Comparison of ENCODE assay signal across 1 cellular context in the genomic region with DNA sequence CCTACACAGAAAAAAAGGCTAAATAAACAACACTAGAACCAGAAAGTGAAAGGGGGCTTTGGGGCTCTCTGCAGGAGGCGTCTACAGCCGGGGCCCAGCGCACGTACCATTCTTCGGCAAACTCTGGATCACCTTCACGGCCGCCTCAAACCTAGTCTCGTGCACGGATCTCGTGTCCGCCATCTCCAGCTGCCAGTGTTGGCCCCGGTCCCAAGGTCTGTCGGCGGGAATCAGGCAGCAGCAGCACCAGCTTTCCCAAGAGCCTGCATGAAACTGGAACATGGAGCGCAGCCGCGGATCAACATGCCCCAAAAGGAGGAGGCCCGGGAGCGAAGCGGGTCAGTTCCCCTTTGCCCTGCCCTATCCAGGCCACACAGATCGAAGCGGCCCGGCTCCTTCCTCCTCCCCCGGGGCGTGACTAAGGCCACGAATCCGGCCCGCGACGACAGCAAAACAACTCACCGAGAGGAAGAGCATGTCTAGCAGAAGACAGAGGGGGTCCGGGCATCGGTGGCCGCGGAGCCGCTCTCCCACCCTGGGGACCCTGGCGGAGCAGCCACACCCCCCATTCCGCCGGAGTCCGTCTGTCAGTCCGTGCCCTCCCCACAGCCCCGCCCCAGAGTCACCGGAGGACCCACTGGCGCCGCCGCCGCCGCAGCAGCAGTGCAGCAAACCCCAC.
TF ChIP-seq lines count a peak whose summit lies in the region.

A gene with protein sequence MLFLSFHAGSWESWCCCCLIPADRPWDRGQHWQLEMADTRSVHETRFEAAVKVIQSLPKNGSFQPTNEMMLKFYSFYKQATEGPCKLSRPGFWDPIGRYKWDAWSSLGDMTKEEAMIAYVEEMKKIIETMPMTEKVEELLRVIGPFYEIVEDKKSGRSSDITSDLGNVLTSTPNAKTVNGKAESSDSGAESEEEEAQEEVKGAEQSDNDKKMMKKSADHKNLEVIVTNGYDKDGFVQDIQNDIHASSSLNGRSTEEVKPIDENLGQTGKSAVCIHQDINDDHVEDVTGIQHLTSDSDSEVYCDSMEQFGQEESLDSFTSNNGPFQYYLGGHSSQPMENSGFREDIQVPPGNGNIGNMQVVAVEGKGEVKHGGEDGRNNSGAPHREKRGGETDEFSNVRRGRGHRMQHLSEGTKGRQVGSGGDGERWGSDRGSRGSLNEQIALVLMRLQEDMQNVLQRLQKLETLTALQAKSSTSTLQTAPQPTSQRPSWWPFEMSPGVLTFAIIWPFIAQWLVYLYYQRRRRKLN (minus strand): TSS at position 586 of the 679 bp plus-strand sequence. CDS start 109 bp downstream, at position 477.

TF ChIP-seq in liver, 16 proteins besides CTCF, POLR2A, EP300 and RAD21 (continued from another document):
- TF ChIP-seq, protein P1, sequence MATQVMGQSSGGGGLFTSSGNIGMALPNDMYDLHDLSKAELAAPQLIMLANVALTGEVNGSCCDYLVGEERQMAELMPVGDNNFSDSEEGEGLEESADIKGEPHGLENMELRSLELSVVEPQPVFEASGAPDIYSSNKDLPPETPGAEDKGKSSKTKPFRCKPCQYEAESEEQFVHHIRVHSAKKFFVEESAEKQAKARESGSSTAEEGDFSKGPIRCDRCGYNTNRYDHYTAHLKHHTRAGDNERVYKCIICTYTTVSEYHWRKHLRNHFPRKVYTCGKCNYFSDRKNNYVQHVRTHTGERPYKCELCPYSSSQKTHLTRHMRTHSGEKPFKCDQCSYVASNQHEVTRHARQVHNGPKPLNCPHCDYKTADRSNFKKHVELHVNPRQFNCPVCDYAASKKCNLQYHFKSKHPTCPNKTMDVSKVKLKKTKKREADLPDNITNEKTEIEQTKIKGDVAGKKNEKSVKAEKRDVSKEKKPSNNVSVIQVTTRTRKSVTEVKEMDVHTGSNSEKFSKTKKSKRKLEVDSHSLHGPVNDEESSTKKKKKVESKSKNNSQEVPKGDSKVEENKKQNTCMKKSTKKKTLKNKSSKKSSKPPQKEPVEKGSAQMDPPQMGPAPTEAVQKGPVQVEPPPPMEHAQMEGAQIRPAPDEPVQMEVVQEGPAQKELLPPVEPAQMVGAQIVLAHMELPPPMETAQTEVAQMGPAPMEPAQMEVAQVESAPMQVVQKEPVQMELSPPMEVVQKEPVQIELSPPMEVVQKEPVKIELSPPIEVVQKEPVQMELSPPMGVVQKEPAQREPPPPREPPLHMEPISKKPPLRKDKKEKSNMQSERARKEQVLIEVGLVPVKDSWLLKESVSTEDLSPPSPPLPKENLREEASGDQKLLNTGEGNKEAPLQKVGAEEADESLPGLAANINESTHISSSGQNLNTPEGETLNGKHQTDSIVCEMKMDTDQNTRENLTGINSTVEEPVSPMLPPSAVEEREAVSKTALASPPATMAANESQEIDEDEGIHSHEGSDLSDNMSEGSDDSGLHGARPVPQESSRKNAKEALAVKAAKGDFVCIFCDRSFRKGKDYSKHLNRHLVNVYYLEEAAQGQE (IDR thresholded peaks at IDR 0.05): peak; percentile 64
- TF ChIP-seq FOXA1 (IDR thresholded peaks at IDR 0.05): no peak
